ENCODE assay signal across 8 cellular contexts in genomic region chr1:27341525-27342252, GRCh38. TPM values are rescaled to one million over a fixed set of nuclear protein-coding genes. Genes with fewer than 3 reads are reported as not detected.
A peak's percentile ranks its signal among the peaks of the same experiment; 100 is the strongest.
DNase-seq lines count a peak whose midpoint lies in the region; ATAC-seq and TF ChIP-seq lines count a peak whose summit lies in the region.

Gene SYTL1 (plus strand): TSS chr1:27342022. CDS start chr1:27345335, 3,313 bp downstream.

- in situ Hi-C loops in Panc1 (cut with HindIII; ENCODE audit: low pct_unique_long_range_greater_than_20kb, low sequenced_read_pairs): no loop called here

- H3K4me3 ChIP-seq in right atrium auricular region (peak within 1 kb of the TSS in 1 of 2 donors; percentile 4), Panc1 (ENCODE audit: low read depth in 2 of 2, low read length in 2 of 2) (peak within 1 kb of the TSS in 1 of 2 experiments; percentile 36; a peak in 2 of 4 replicates), fibroblast of mammary gland (ENCODE audit: control insufficient read depth, low read depth, low read length) (no peak within 1 kb of the TSS), osteoblast (ENCODE audit: insufficient read depth, low read length) (peak within 1 kb of the TSS; percentile 16)

- intact Hi-C loops in Right ventricle myocardium inferior (cut with DNase I): no loop called here
- intact Hi-C loops in Panc1 (cut with micrococcal nuclease; ENCODE audit: unreplicated experiment): no loop called here

- no peak within 1 kb of the TSS for H3K27ac ChIP-seq in right atrium auricular region
- no peak within 1 kb of the TSS; the same call in 1 of the 2 replicates for H3K27ac ChIP-seq in Panc1 (ENCODE audit: low read length)
- no peak within 1 kb of the TSS for H3K27ac ChIP-seq in osteoblast (ENCODE audit: low read depth, low read length)

- H3K36me3 ChIP-seq in right atrium auricular region (no peaks in the 10 kb centered on the region), Panc1 (ENCODE audit: control insufficient read depth, insufficient read depth, low read length) (no peaks in the 10 kb centered on the region), osteoblast (ENCODE audit: insufficient read depth, low read length) (no peaks in the 10 kb centered on the region)

- H3K4me2 ChIP-seq in osteoblast (ENCODE audit: insufficient read depth, low read length): peak within 1 kb of the TSS; percentile 60

- H3K9me3 ChIP-seq in right atrium auricular region (no peaks in the 10 kb centered on the region), Panc1 (ENCODE audit: control insufficient read depth, insufficient read depth, low read depth, low read length) (no peaks in the 10 kb centered on the region), osteoblast (ENCODE audit: low read depth, low read length) (no peaks in the 10 kb centered on the region)

- no TSS peak for BruUV-seq in Panc1 (replicated peaks; lab: Mats Ljungman, UMichigan)

- no peaks in the 10 kb centered on the region for H3K27me3 ChIP-seq in right atrium auricular region
- no peaks in the 10 kb centered on the region for H3K27me3 ChIP-seq in Panc1 (ENCODE audit: control insufficient read depth, insufficient read depth, low read length)
- H3K27me3 ChIP-seq in osteoblast (ENCODE audit: insufficient read depth, low read length): no peaks in the 10 kb centered on the region

- no peaks in the 10 kb centered on the region for H4K20me1 ChIP-seq in osteoblast (ENCODE audit: insufficient read depth, low read length)

- H3K4me1 ChIP-seq in right atrium auricular region (peaks cover 0 to 9% of the 10 kb centered on the region in 2 donors), Panc1 (ENCODE audit: control insufficient read depth, insufficient read depth, low read length) (peaks cover 19% of the 10 kb centered on the region), osteoblast (ENCODE audit: insufficient read depth, low read length) (peaks cover 14% of the 10 kb centered on the region)

- H3K79me2 ChIP-seq in osteoblast (ENCODE audit: insufficient read depth, low read length): no peaks in the 10 kb centered on the region

- TF ChIP-seq CTCF in right atrium auricular region (IDR thresholded peaks at IDR 0.05): no peak
- TF ChIP-seq CTCF in Panc1 (IDR thresholded peaks at IDR 0.05): no peak
- no peak for TF ChIP-seq CTCF in fibroblast of mammary gland (conservative IDR thresholded peaks at IDR 0.05; ENCODE audit: control insufficient read depth, insufficient read depth, low read depth, low read length)
- no peak for TF ChIP-seq CTCF in osteoblast (IDR thresholded peaks at IDR 0.05; ENCODE audit: extremely low read depth, low read depth, low read length)

- DNase-seq in Right ventricle myocardium inferior (ENCODE audit: missing footprints): peak; percentile 76
- no peak for DNase-seq in right atrium auricular region (ENCODE audit: low spot score)
- peak; percentile 81 for DNase-seq in HT1080 (ENCODE audit: low read depth)
- no peak for DNase-seq in Panc1 (ENCODE audit: low read depth, low spot score)
- peak; percentile 77 to 81 for DNase-seq in activated T-cell treated with anti-CD3 and anti-CD28 coated beads, Interleukin-2, amount 50 U/mL, for 48 hours
- peak; percentile 62 for DNase-seq in fibroblast of mammary gland (ENCODE audit: low read depth)
- peak; percentile 98 for DNase-seq in osteoblast (ENCODE audit: insufficient read length, low spot score, missing footprints)
- DNase-seq in putamen (ENCODE audit: low spot score): no peak

- ATAC-seq in Right ventricle myocardium inferior (no peak), Panc1 (peak; percentile 79)

- peak within 1 kb of the TSS; percentile 56 for H2AFZ ChIP-seq in osteoblast (ENCODE audit: low read length)

- CTCF ChIA-PET in Panc1 (lab: Charles Lee): no interaction called here

- POLR2A ChIA-PET in Panc1 (lab: Charles Lee): no interaction called here

RNA-seq across cellular contexts. Expression of gene SYTL1, which starts in this region (rescaled TPM):
- total RNA-seq in Right ventricle myocardium inferior (0.78 TPM), right atrium auricular region (1 to 10 TPM; 1.3 to 1.8 TPM), Panc1 (2021; ENCODE audit: unreplicated experiment) (2.4 TPM), osteoblast (under 0.01 TPM in 1 of 2 replicates, not detected in the other)
- 4.1 and 4.7 TPM in 2 replicates for total RNA-seq in HT1080 (2014; rRNA removed; shearing (Covaris generic))
- 4.4 and 5.3 TPM in 2 replicates for polyA plus RNA-seq in HT1080 (2015; cell fraction: cytosol; rRNA removed)
- polyA plus RNA-seq in HT1080 (2015; cell fraction: nucleus; rRNA removed): 22.2 and 27.8 TPM in 2 replicates
- polyA plus RNA-seq in Panc1 (2012; ENCODE audit: insufficient read length): 3.8 TPM

Comparison
In these comparisons a context has a peak if more than half of its experiments do, and no peak if none do; other contexts are left out.
1. Peak in DNase-seq in Right ventricle myocardium inferior; RNA of the gene not detected or under 1 TPM.
2. Peak in DNase-seq, H3K4me3 ChIP-seq and H3K4me2 ChIP-seq in osteoblast; RNA of the gene not detected or under 1 TPM.
3. DNase-seq: peak in HT1080 (single experiment), activated T-cell treated with anti-CD3 and anti-CD28 coated beads, Interleukin-2, amount 50 U/mL, for 48 hours (2 of 2) and fibroblast of mammary gland (single experiment); none in right atrium auricular region (single experiment), Panc1 (single experiment) and putamen (single experiment).